9 cellular contexts compared by ENCODE assay signal in genomic region chr6:36755435-36756348, GRCh38. TPM values are rescaled to one million over a fixed set of nuclear protein-coding genes. Genes with fewer than 3 reads are reported as not detected.
DNase-seq lines count a peak whose midpoint lies in the region; ATAC-seq, FAIRE-seq and TF ChIP-seq lines count a peak whose summit lies in the region.
"Had no signal": no experiment of that assay in that cellular context is flagged by ENCODE, and none has a peak within 500 bp of the region (broad histone marks: within the 10 kb centered on the region; RNA-seq: fewer than 3 reads in every experiment).

No MANE protein-coding gene starts in this region.

- no peak for TF ChIP-seq CTCF in left lung (IDR thresholded peaks at IDR 0.05)

- DNase-seq in NCI-H226 = peak; percentile 75
- DNase-seq in activated T-cell treated with anti-CD3 and anti-CD28 coated beads for 24 hours (ENCODE audit: low read depth) = peak; percentile 75
- DNase-seq in left lung = no peak
- DNase-seq in urothelium cell line (ENCODE audit: low spot score) = no peak
- DNase-seq in NCI-H128 (lab: John Stamatoyannopoulos, UW; ENCODE audit: unreplicated experiment) = no peak
- no peak for DNase-seq in COLO829 (ENCODE audit: low spot score)
- DNase-seq in globus pallidus (ENCODE audit: low spot score) = no peak

- no peaks in the 10 kb centered on the region for H3K36me3 ChIP-seq in left lung

- FAIRE-seq in urothelium cell line (lab: Jason Lieb, UNC) = peak; percentile 23

- peak overlapping the region in 1 of 2 donors; percentile 77 for H3K27ac ChIP-seq in left lung
- H3K27ac ChIP-seq: SK-N-MC had no signal

- H3K4me1 ChIP-seq in left lung = peaks cover 0 to 72% of the 10 kb centered on the region in 2 donors

- no peak overlapping the region for H3K4me3 ChIP-seq in left lung
- H3K4me3 ChIP-seq: SK-N-MC had no signal

- H3K27me3 ChIP-seq in left lung = no peaks in the 10 kb centered on the region

- peak; percentile 40 for ATAC-seq in GM19452 (IDR thresholded peaks at IDR 0.05; ENCODE audit: unreplicated experiment)
- ATAC-seq in left lung = peak; percentile 2

- intact Hi-C loops in left lung (cut with DNase I) = loop anchor here in 1 of 2 donors (10.0 kb wide), 1 partner anchor 141 kb away; no protein-coding TSS in a partner anchor

- no peaks in the 10 kb centered on the region for H3K9me3 ChIP-seq in left lung

RNA-seq across cellular contexts. Expression of gene RAB44, which starts 58.1 kb away (rescaled TPM):
- under 1 TPM; 0.26 to 0.37 TPM for total RNA-seq in left lung

Comparison
In these comparisons a context has a peak if more than half of its experiments do, and no peak if none do; other contexts are left out.
1. DNase-seq: peak in NCI-H226 (single experiment) and activated T-cell treated with anti-CD3 and anti-CD28 coated beads for 24 hours (single experiment); none in left lung (0 of 2), urothelium cell line (single experiment), NCI-H128 (single experiment), COLO829 (single experiment) and globus pallidus (single experiment).